ENCODE assay signal across 18 cellular contexts in the genomic region with DNA sequence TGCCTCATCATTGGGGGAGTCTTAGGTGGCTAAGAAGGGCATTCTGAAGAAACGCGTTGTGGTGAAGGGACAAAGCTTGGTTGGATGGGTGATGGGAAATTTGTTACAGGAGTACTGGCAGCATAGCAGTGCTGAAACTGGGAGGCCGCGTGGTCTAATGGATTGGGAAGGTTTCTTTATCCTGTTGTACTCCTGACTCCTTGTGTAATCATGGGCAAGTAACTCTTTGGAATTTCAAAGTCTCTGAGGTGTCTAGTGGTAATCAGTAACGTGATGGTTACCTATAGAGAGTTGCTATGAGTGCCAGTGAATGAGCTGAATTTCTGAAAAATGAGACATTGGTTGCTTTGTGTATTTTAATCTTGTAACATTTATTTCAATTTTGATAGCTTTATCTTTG. TPM values are rescaled to one million over a fixed set of nuclear protein-coding genes. Genes with fewer than 3 reads are reported as not detected.
DNase-seq lines count a peak whose midpoint lies in the region; ATAC-seq and TF ChIP-seq lines count a peak whose summit lies in the region.
"Had no signal": no experiment of that assay in that cellular context is flagged by ENCODE, and none has a peak within 500 bp of the region (broad histone marks: within the 10 kb centered on the region; RNA-seq: fewer than 3 reads in every experiment).

No MANE protein-coding gene starts in this region.

- H3K9me3 ChIP-seq in CD4-positive, alpha-beta T cell (ENCODE audit: control insufficient read depth, low read length) = no peaks in the 10 kb centered on the region
- H3K9me3 ChIP-seq: BE2C, pancreas had no signal

- ATAC-seq in CD4-positive, alpha-beta T cell (ENCODE audit: poor library complexity) = no peak
- ATAC-seq in GM23338 (no peak), memory B cell (ENCODE audit: low read depth) (no peak), HG02981 (IDR thresholded peaks at IDR 0.05; ENCODE audit: unreplicated experiment) (no peak), GM19397 (IDR thresholded peaks at IDR 0.05; ENCODE audit: unreplicated experiment) (no peak)
- ATAC-seq in activated T-helper 17 cell treated with anti-CD3 and anti-CD28 coated beads, Interleukin-2, amount 50 U/mL, for 72 hours (replicated peaks) = no peak
- ATAC-seq: pancreas, Right ventricle myocardium inferior had no signal

- peaks cover 33% of the 10 kb centered on the region for H3K4me1 Mint-ChIP-seq in CD4-positive, alpha-beta T cell (ENCODE audit: low read depth)
- H3K4me1 Mint-ChIP-seq in GM23338 (no peaks in the 10 kb centered on the region), memory B cell (peaks cover 6% of the 10 kb centered on the region)
- peaks cover 6% of the 10 kb centered on the region for H3K4me1 Mint-ChIP-seq in activated T-helper 17 cell treated with anti-CD3 and anti-CD28 coated beads, Interleukin-2, amount 50 U/mL, for 72 hours

- intact Hi-C loops in CD4-positive, alpha-beta T cell (cut with DNase I, micrococcal nuclease) = no loop called here

- no peaks in the 10 kb centered on the region for H3K4me1 ChIP-seq in GM23338 (ENCODE audit: insufficient read depth)
- H3K4me1 ChIP-seq: BE2C, pancreas had no signal

- peaks cover 15% of the 10 kb centered on the region for H4K20me1 ChIP-seq in GM23338 (replicated peaks; ENCODE audit: insufficient read depth)

- H3K36me3 Mint-ChIP-seq in CD4-positive, alpha-beta T cell (ENCODE audit: low read depth) = peaks cover 75% of the 10 kb centered on the region
- peaks cover 64% of the 10 kb centered on the region for H3K36me3 Mint-ChIP-seq in GM23338 (ENCODE audit: low read depth)
- H3K36me3 Mint-ChIP-seq in activated T-helper 17 cell treated with anti-CD3 and anti-CD28 coated beads, Interleukin-2, amount 50 U/mL, for 72 hours (ENCODE audit: low read depth) = peaks cover 90% of the 10 kb centered on the region
- H3K36me3 Mint-ChIP-seq in memory B cell = peaks cover 18% of the 10 kb centered on the region

- H3K79me2 ChIP-seq in GM23338 (replicated peaks; ENCODE audit: insufficient read depth) = peaks cover 9% of the 10 kb centered on the region

- POLR2A ChIA-PET in CD4-positive, alpha-beta T cell (lab: Charles Lee) = interaction anchor here (1.0 to 3.3 kb wide), 2 partner anchors 19 to 28 kb away, joined by 4 to 15 read pairs; a partner anchor contains a TSS

- no peaks in the 10 kb centered on the region for H3K27me3 ChIP-seq in CD4-positive, alpha-beta T cell (ENCODE audit: control insufficient read depth, insufficient read depth, low read length)
- H3K27me3 ChIP-seq in GM23338 (ENCODE audit: insufficient read depth) = no peaks in the 10 kb centered on the region
- H3K27me3 ChIP-seq: BE2C, pancreas had no signal

- H3K4me3 Mint-ChIP-seq in CD4-positive, alpha-beta T cell = no peak overlapping the region
- H3K4me3 Mint-ChIP-seq in GM23338 = no peak overlapping the region
- no peak overlapping the region for H3K4me3 Mint-ChIP-seq in activated T-helper 17 cell treated with anti-CD3 and anti-CD28 coated beads, Interleukin-2, amount 50 U/mL, for 72 hours
- no peak overlapping the region for H3K4me3 Mint-ChIP-seq in memory B cell

- peak overlapping the region; percentile 72 for H3K27ac Mint-ChIP-seq in CD4-positive, alpha-beta T cell
- H3K27ac Mint-ChIP-seq in GM23338 (peak overlapping the region; percentile 38; the same call in 1 of the 2 replicates), memory B cell (peak overlapping the region; percentile 32)
- H3K27ac Mint-ChIP-seq in activated T-helper 17 cell treated with anti-CD3 and anti-CD28 coated beads, Interleukin-2, amount 50 U/mL, for 72 hours = peak overlapping the region; percentile 51

- CTCF ChIA-PET in CD4-positive, alpha-beta T cell (lab: Charles Lee) = no interaction called here

- H3K4me3 ChIP-seq in GM23338 = no peak overlapping the region
- H3K4me3 ChIP-seq: pancreas had no signal

- H3F3A ChIP-seq in GM23338 (replicated peaks; ENCODE audit: low read depth) = peaks cover 3% of the 10 kb centered on the region; the same call in 1 of the 2 replicates

- no peak overlapping the region for H3K4me2 ChIP-seq in GM23338

- no peak overlapping the region for H3K27ac ChIP-seq in CD4-positive, alpha-beta T cell (ENCODE audit: low read depth, low read length)
- no peak overlapping the region for H3K27ac ChIP-seq in GM23338 (ENCODE audit: low read depth)
- H3K27ac ChIP-seq: pancreas had no signal

- no peaks in the 10 kb centered on the region for H3K9me3 Mint-ChIP-seq in CD4-positive, alpha-beta T cell
- H3K9me3 Mint-ChIP-seq in GM23338 = no peaks in the 10 kb centered on the region
- no peaks in the 10 kb centered on the region for H3K9me3 Mint-ChIP-seq in activated T-helper 17 cell treated with anti-CD3 and anti-CD28 coated beads, Interleukin-2, amount 50 U/mL, for 72 hours
- H3K9me3 Mint-ChIP-seq in memory B cell = no peaks in the 10 kb centered on the region

- H3K9me2 ChIP-seq in GM23338 (ENCODE audit: insufficient read depth) = no peaks in the 10 kb centered on the region

- no peak for DNase-seq in CD4-positive, alpha-beta T cell
- no peak for DNase-seq in GM23338 (ENCODE audit: low spot score)
- DNase-seq in memory B cell (ENCODE audit: low spot score in 2 of 2) = no peak
- no peak for DNase-seq in AG08395 (ENCODE audit: low spot score)
- DNase-seq: activated T-cell treated with anti-CD3 and anti-CD28 coated beads for 4 hours, aorta, BE2C, DMS 273 treated with DMSO at 0.1 percent for 48 hours, foreskin fibroblast, GF-D8, MM.1S, NCI-H1694 treated with DMSO at 0.1 percent for 48 hours, NCI-H446 treated with DMSO at 0.1 percent for 48 hours, pancreas had no signal

- H3K27me3 Mint-ChIP-seq in CD4-positive, alpha-beta T cell = no peaks in the 10 kb centered on the region
- no peaks in the 10 kb centered on the region for H3K27me3 Mint-ChIP-seq in GM23338 (ENCODE audit: insufficient read depth, low read depth, poor library complexity)
- H3K27me3 Mint-ChIP-seq in activated T-helper 17 cell treated with anti-CD3 and anti-CD28 coated beads, Interleukin-2, amount 50 U/mL, for 72 hours = no peaks in the 10 kb centered on the region
- no peaks in the 10 kb centered on the region for H3K27me3 Mint-ChIP-seq in memory B cell

- no peak for TF ChIP-seq CTCF in CD4-positive, alpha-beta T cell (IDR thresholded peaks at IDR 0.05)
- no peak for TF ChIP-seq CTCF in GM23338 (conservative IDR thresholded peaks at IDR 0.05; ENCODE audit: low read depth in 2 of 2)

- no peak overlapping the region for H2AFZ ChIP-seq in GM23338

- H3K36me3 ChIP-seq in GM23338 (ENCODE audit: insufficient read depth) = peaks cover 52% of the 10 kb centered on the region

RNA-seq across cellular contexts. Expression of a gene that starts 18.5 kb away (rescaled TPM):
- total RNA-seq in CD4-positive, alpha-beta T cell = 10 to 100 TPM; 11.9 to 13.5 TPM
- total RNA-seq in GM23338 (2014; rRNA removed; shearing (Covaris generic)) = 35.2 and 37.4 TPM in 2 replicates
- 27.2 and 32.9 TPM in 2 replicates for polyA plus RNA-seq in GM23338 (2016; fragmentation: Nextera tagmentation; extraction: Ambion mirVana)
- 10 to 100 TPM; 39.8 to 43.0 TPM for total RNA-seq in activated T-helper 17 cell treated with anti-CD3 and anti-CD28 coated beads, Interleukin-2, amount 50 U/mL, for 72 hours

RNA-seq across cellular contexts. Expression of a gene that starts 27.1 kb away (rescaled TPM):
- total RNA-seq in CD4-positive, alpha-beta T cell = 100 to 1,000 TPM; 420 to 438 TPM
- total RNA-seq in GM23338 (2014; rRNA removed; shearing (Covaris generic)) = 361 and 362 TPM in 2 replicates
- polyA plus RNA-seq in GM23338 (2016; fragmentation: Nextera tagmentation; extraction: Ambion mirVana) = 1,421 and 1,477 TPM in 2 replicates
- total RNA-seq in activated T-helper 17 cell treated with anti-CD3 and anti-CD28 coated beads, Interleukin-2, amount 50 U/mL, for 72 hours = 100 to 1,000 TPM; 242 to 282 TPM

RNA-seq across cellular contexts. Expression of a gene that starts 28.1 kb away (rescaled TPM):
- total RNA-seq in CD4-positive, alpha-beta T cell = 10 to 100 TPM; 21.8 to 25.5 TPM
- 224 and 270 TPM in 2 replicates for total RNA-seq in GM23338 (2014; rRNA removed; shearing (Covaris generic))
- polyA plus RNA-seq in GM23338 (2016; fragmentation: Nextera tagmentation; extraction: Ambion mirVana) = 86.3 and 87.6 TPM in 2 replicates
- 100 to 1,000 TPM in 1 of 2 donors, 10 to 100 TPM in 1; 91.9 to 196 TPM for total RNA-seq in activated T-helper 17 cell treated with anti-CD3 and anti-CD28 coated beads, Interleukin-2, amount 50 U/mL, for 72 hours
